Comparison of ENCODE assay signal across 22 cellular contexts in the genomic region with DNA sequence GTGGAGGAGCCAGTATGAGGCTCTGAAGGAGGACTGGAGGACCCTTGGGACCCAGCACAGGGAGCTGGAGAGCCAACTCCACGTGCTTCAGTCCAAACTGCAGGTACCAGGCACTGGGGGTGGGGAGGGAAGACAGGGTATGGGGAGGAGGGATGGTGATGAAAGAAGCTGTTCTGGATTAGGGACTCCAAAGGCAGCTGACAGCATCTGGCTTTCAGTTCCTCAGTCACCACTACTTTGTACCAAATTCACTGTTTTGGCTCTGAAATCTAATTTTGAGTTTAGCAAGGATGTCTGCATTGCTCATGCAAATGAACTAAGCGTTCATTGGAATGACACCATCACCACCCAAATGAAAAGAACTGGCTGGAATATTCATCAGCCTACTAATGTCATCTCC. TPM values are rescaled to one million over a fixed set of nuclear protein-coding genes. Genes with fewer than 3 reads are reported as not detected.
DNase-seq lines count a peak whose midpoint lies in the region; ATAC-seq and FAIRE-seq lines count a peak whose summit lies in the region.
"Had no signal": no experiment of that assay in that cellular context is flagged by ENCODE, and none has a peak within 500 bp of the region (broad histone marks: within the 10 kb centered on the region; RNA-seq: fewer than 3 reads in every experiment).

No MANE protein-coding gene starts in this region.

- CTCF ChIA-PET in activated CD4-positive, alpha-beta T cell treated with anti-CD3 and anti-CD28 coated beads, Interleukin-2, amount 10 ng/mL, durations not matched to agents 7 days and 5 days (lab: Charles Lee), result interaction anchor here (0.9 to 1.9 kb wide), 6 partner anchors 7 to 48 kb away, joined by 3 to 9 read pairs (median 5); no protein-coding TSS in a partner anchor
- CTCF ChIA-PET in activated CD4-positive, alpha-beta memory T cell treated with anti-CD3 and anti-CD28 coated beads for 36 hours (lab: Charles Lee), result interaction anchor here (0.6 to 3.4 kb wide), 2 partner anchors 38 to 48 kb away, joined by 3 to 12 read pairs; no protein-coding TSS in a partner anchor
- CTCF ChIA-PET in naive thymus-derived CD4-positive, alpha-beta T cell (lab: Charles Lee), result interaction anchor here (0.7 to 1.6 kb wide), 2 partner anchors 9 to 17 kb away, joined by 3 to 5 read pairs; a partner anchor contains a TSS

- H3K4me3 ChIP-seq in naive thymus-derived CD4-positive, alpha-beta T cell (ENCODE audit: low read length), result no peak overlapping the region
- H3K4me3 ChIP-seq: PC-9, thoracic aorta had no signal

- no peaks in the 10 kb centered on the region for H3K27me3 Mint-ChIP-seq in activated CD4-positive, alpha-beta T cell treated with anti-CD3 and anti-CD28 coated beads, Interleukin-2, amount 10 ng/mL, durations not matched to agents 7 days and 5 days
- H3K27me3 Mint-ChIP-seq in activated CD4-positive, alpha-beta memory T cell treated with anti-CD3 and anti-CD28 coated beads for 36 hours, result no peaks in the 10 kb centered on the region
- no peaks in the 10 kb centered on the region for H3K27me3 Mint-ChIP-seq in naive thymus-derived CD4-positive, alpha-beta T cell

- peaks cover 34 to 86% (median 61%) of the 10 kb centered on the region in 3 experiments for H3K36me3 ChIP-seq in naive thymus-derived CD4-positive, alpha-beta T cell (ENCODE audit: control insufficient read depth in 2 of 3, insufficient read depth in 3 of 3, low read length in 3 of 3)
- H3K36me3 ChIP-seq: thoracic aorta had no signal

- peaks cover 34 to 49% of the 10 kb centered on the region in 2 donors for H3K4me1 ChIP-seq in naive thymus-derived CD4-positive, alpha-beta T cell (ENCODE audit: control insufficient read depth in 2 of 2, insufficient read depth in 2 of 2, low read length in 2 of 2)

- no peaks in the 10 kb centered on the region for H3K27me3 ChIP-seq in naive thymus-derived CD4-positive, alpha-beta T cell (ENCODE audit: control insufficient read depth in 2 of 2, insufficient read depth in 2 of 2, low read length in 2 of 2)

- no peaks in the 10 kb centered on the region for H3K9me3 Mint-ChIP-seq in activated CD4-positive, alpha-beta T cell treated with anti-CD3 and anti-CD28 coated beads, Interleukin-2, amount 10 ng/mL, durations not matched to agents 7 days and 5 days
- H3K9me3 Mint-ChIP-seq in activated CD4-positive, alpha-beta memory T cell treated with anti-CD3 and anti-CD28 coated beads for 36 hours, result no peaks in the 10 kb centered on the region
- H3K9me3 Mint-ChIP-seq in naive thymus-derived CD4-positive, alpha-beta T cell, result no peaks in the 10 kb centered on the region
- H3K9me3 Mint-ChIP-seq: CD14-positive monocyte had no signal

- no peak for FAIRE-seq in HTR-8/SVneo (lab: Jason Lieb, UNC)
- FAIRE-seq: islet of Langerhans had no signal

- H3K4me3 Mint-ChIP-seq in activated CD4-positive, alpha-beta T cell treated with anti-CD3 and anti-CD28 coated beads, Interleukin-2, amount 10 ng/mL, durations not matched to agents 7 days and 5 days, result peak overlapping the region; percentile 12
- H3K4me3 Mint-ChIP-seq in activated CD4-positive, alpha-beta memory T cell treated with anti-CD3 and anti-CD28 coated beads for 36 hours, result no peak overlapping the region
- peak overlapping the region in 1 of 10 donors; percentile 14 for H3K4me3 Mint-ChIP-seq in naive thymus-derived CD4-positive, alpha-beta T cell
- H3K4me3 Mint-ChIP-seq: CD14-positive monocyte had no signal

- H3K27ac Mint-ChIP-seq in activated CD4-positive, alpha-beta T cell treated with anti-CD3 and anti-CD28 coated beads, Interleukin-2, amount 10 ng/mL, durations not matched to agents 7 days and 5 days, result no peak overlapping the region
- H3K27ac Mint-ChIP-seq in activated CD4-positive, alpha-beta memory T cell treated with anti-CD3 and anti-CD28 coated beads for 36 hours, result peak overlapping the region; percentile 81
- H3K27ac Mint-ChIP-seq in naive thymus-derived CD4-positive, alpha-beta T cell, result peak overlapping the region in 4 of 9 donors; percentile 69 to 92 (median 84)

- no peak for DNase-seq in activated CD4-positive, alpha-beta T cell treated with anti-CD3 and anti-CD28 coated beads, Interleukin-2, amount 10 ng/mL, durations not matched to agents 7 days and 5 days
- no peak for DNase-seq in activated CD4-positive, alpha-beta T cell treated with anti-CD3 and anti-CD28 coated beads for 1 hour
- no peak for DNase-seq in activated CD4-positive, alpha-beta memory T cell treated with anti-CD3 and anti-CD28 coated beads for 36 hours
- DNase-seq in naive thymus-derived CD4-positive, alpha-beta T cell, result no peak
- DNase-seq in SW 1271 (lab: John Stamatoyannopoulos, UW) (no peak), HTR-8/SVneo (ENCODE audit: insufficient read length, low spot score) (no peak)
- DNase-seq: activated T-cell treated with anti-CD3 and anti-CD28 coated beads for 4 hours, DMS53, NCI-H1105 treated with DMSO at 0.1 percent for 48 hours, NCI-H526 treated with DMSO at 0.1 percent for 48 hours, occipital lobe, PC-9, SIG-M5, T-helper 2 cell had no signal

- POLR2A ChIA-PET in activated CD4-positive, alpha-beta T cell treated with anti-CD3 and anti-CD28 coated beads, Interleukin-2, amount 10 ng/mL, durations not matched to agents 7 days and 5 days (lab: Charles Lee), result no interaction called here
- POLR2A ChIA-PET in activated CD4-positive, alpha-beta memory T cell treated with anti-CD3 and anti-CD28 coated beads for 36 hours (lab: Charles Lee), result interaction anchor here (0.9 to 4.6 kb wide), 3 partner anchors 10 to 31 kb away, joined by 3 to 33 read pairs (median 7); a partner anchor contains a TSS
- POLR2A ChIA-PET in naive thymus-derived CD4-positive, alpha-beta T cell (lab: Charles Lee), result interaction anchor here (1.0 to 37.2 kb wide), 6 partner anchors 1 to 52 kb away, joined by 3 to 1558 read pairs (median 10); a partner anchor contains a TSS

- peak overlapping the region; percentile 65 for H3K27ac ChIP-seq in naive thymus-derived CD4-positive, alpha-beta T cell (ENCODE audit: low read depth, low read length)
- H3K27ac ChIP-seq: PC-9, thoracic aorta had no signal

- peaks cover 47% of the 10 kb centered on the region for H3K4me1 Mint-ChIP-seq in activated CD4-positive, alpha-beta T cell treated with anti-CD3 and anti-CD28 coated beads, Interleukin-2, amount 10 ng/mL, durations not matched to agents 7 days and 5 days
- H3K4me1 Mint-ChIP-seq in activated CD4-positive, alpha-beta memory T cell treated with anti-CD3 and anti-CD28 coated beads for 36 hours (ENCODE audit: low read depth), result peaks cover 42% of the 10 kb centered on the region
- H3K4me1 Mint-ChIP-seq in naive thymus-derived CD4-positive, alpha-beta T cell, result peaks cover 17 to 53% (median 26%) of the 10 kb centered on the region in 7 donors

- H3K36me3 Mint-ChIP-seq in activated CD4-positive, alpha-beta T cell treated with anti-CD3 and anti-CD28 coated beads, Interleukin-2, amount 10 ng/mL, durations not matched to agents 7 days and 5 days (ENCODE audit: low read depth), result peaks cover 64% of the 10 kb centered on the region
- peaks cover 67% of the 10 kb centered on the region for H3K36me3 Mint-ChIP-seq in activated CD4-positive, alpha-beta memory T cell treated with anti-CD3 and anti-CD28 coated beads for 36 hours
- peaks cover 18 to 64% (median 47%) of the 10 kb centered on the region in 5 donors for H3K36me3 Mint-ChIP-seq in naive thymus-derived CD4-positive, alpha-beta T cell

- no peaks in the 10 kb centered on the region for H3K9me3 ChIP-seq in naive thymus-derived CD4-positive, alpha-beta T cell (ENCODE audit: control insufficient read depth in 2 of 3, low read length in 3 of 3)
- H3K9me3 ChIP-seq: thoracic aorta had no signal

- intact Hi-C loops in activated CD4-positive, alpha-beta memory T cell treated with anti-CD3 and anti-CD28 coated beads for 36 hours (cut with micrococcal nuclease), result no loop called here
- intact Hi-C loops in naive thymus-derived CD4-positive, alpha-beta T cell (cut with micrococcal nuclease), result no loop called here

- ATAC-seq in GM21423 (IDR thresholded peaks at IDR 0.05; ENCODE audit: unreplicated experiment), result peak; percentile 36
- ATAC-seq in naive thymus-derived CD4-positive, alpha-beta T cell, result no peak
- ATAC-seq in HG02870 (IDR thresholded peaks at IDR 0.05; ENCODE audit: unreplicated experiment), result no peak

RNA-seq across cellular contexts. Expression of a gene that starts 8.7 kb away (rescaled TPM):
- total RNA-seq in activated CD4-positive, alpha-beta T cell treated with anti-CD3 and anti-CD28 coated beads, Interleukin-2, amount 10 ng/mL, durations not matched to agents 7 days and 5 days, result 1 to 10 TPM; 1.9 to 2.0 TPM
- 1 to 10 TPM; 3.5 to 3.9 TPM for total RNA-seq in activated CD4-positive, alpha-beta memory T cell treated with anti-CD3 and anti-CD28 coated beads for 36 hours
- total RNA-seq in naive thymus-derived CD4-positive, alpha-beta T cell, result 1 to 10 TPM in 3 of 5 experiments, under 1 TPM in 2; 0.51 to 1.5 (median 1.3) TPM
- polyA plus RNA-seq in naive thymus-derived CD4-positive, alpha-beta T cell, result under 1 TPM; 0.31 to 0.45 TPM

RNA-seq across cellular contexts. Expression of a gene that starts 19.8 kb away (rescaled TPM):
- 100 to 1,000 TPM; 426 to 434 TPM for total RNA-seq in activated CD4-positive, alpha-beta T cell treated with anti-CD3 and anti-CD28 coated beads, Interleukin-2, amount 10 ng/mL, durations not matched to agents 7 days and 5 days
- 100 to 1,000 TPM; 212 to 217 TPM for total RNA-seq in activated CD4-positive, alpha-beta memory T cell treated with anti-CD3 and anti-CD28 coated beads for 36 hours
- 100 to 1,000 TPM; 303 to 746 (median 450) TPM for total RNA-seq in naive thymus-derived CD4-positive, alpha-beta T cell
- 100 to 1,000 TPM; 446 to 613 TPM for polyA plus RNA-seq in naive thymus-derived CD4-positive, alpha-beta T cell
- total RNA-seq: fibroblast of villous mesenchyme, HT1080, LHCN-M2, PC-9 had no signal

RNA-seq across cellular contexts. Expression of a gene that starts 30.3 kb away (rescaled TPM):
- total RNA-seq in activated CD4-positive, alpha-beta T cell treated with anti-CD3 and anti-CD28 coated beads, Interleukin-2, amount 10 ng/mL, durations not matched to agents 7 days and 5 days, result not detected
- total RNA-seq in activated CD4-positive, alpha-beta memory T cell treated with anti-CD3 and anti-CD28 coated beads for 36 hours, result under 1 TPM; 0.07 to 0.31 TPM
- total RNA-seq in naive thymus-derived CD4-positive, alpha-beta T cell, result 1 to 10 TPM in 2 of 5 experiments, under 1 TPM in 2, not detected in 1; 0.30 to 2.3 (median 0.97) TPM
- 1 to 10 TPM in 1 of 2 donors, under 1 TPM in 1; 0.41 to 1.6 TPM for polyA plus RNA-seq in naive thymus-derived CD4-positive, alpha-beta T cell
- total RNA-seq: LHCN-M2 had no signal

RNA-seq across cellular contexts. Expression of a gene that starts 52.1 kb away (rescaled TPM):
- 1 to 10 TPM; 8.4 to 9.5 TPM for total RNA-seq in activated CD4-positive, alpha-beta T cell treated with anti-CD3 and anti-CD28 coated beads, Interleukin-2, amount 10 ng/mL, durations not matched to agents 7 days and 5 days
- 1 to 10 TPM; 6.6 to 7.1 TPM for total RNA-seq in activated CD4-positive, alpha-beta memory T cell treated with anti-CD3 and anti-CD28 coated beads for 36 hours
- 10 to 100 TPM in 3 of 5 experiments, 1 to 10 TPM in 2; 6.0 to 16.3 (median 12.7) TPM for total RNA-seq in naive thymus-derived CD4-positive, alpha-beta T cell
- polyA plus RNA-seq in naive thymus-derived CD4-positive, alpha-beta T cell, result 1 to 10 TPM; 3.2 to 8.0 TPM
